In the genomic region with DNA sequence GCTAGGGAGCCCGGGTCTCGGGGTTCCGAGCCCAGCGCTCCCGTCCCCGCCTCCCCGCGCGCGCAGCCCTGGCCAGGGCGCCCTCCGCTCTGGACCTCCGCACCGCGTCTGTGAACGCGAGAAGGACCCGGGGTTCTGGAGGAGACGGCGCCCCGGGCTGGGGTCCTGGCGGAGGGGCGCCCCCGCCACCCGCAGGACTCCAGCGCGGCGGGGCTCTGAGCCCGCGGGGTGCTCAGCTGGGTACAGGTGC, we compare ENCODE assay signal across 8 cellular contexts. TPM values are rescaled to one million over a fixed set of nuclear protein-coding genes. Genes with fewer than 3 reads are reported as not detected.
DNase-seq lines count a peak whose midpoint lies in the region; ATAC-seq lines count a peak whose summit lies in the region.

No MANE protein-coding gene starts in this region.

- no peaks in the 10 kb centered on the region for H3K9me3 ChIP-seq in naive thymus-derived CD4-positive, alpha-beta T cell (ENCODE audit: control insufficient read depth in 2 of 3, low read length in 3 of 3)

- peaks cover 0 to 9% of the 10 kb centered on the region in 2 donors for H3K4me1 ChIP-seq in naive thymus-derived CD4-positive, alpha-beta T cell (ENCODE audit: control insufficient read depth in 2 of 2, insufficient read depth in 2 of 2, low read length in 2 of 2)

- DNase-seq in activated CD4-positive, alpha-beta memory T cell treated with anti-CD3 and anti-CD28 coated beads, Interleukin-2, amount 10 ng/mL, durations not matched to agents 7 days and 5 days = no peak
- no peak for DNase-seq in activated CD4-positive, alpha-beta memory T cell treated with anti-CD3 and anti-CD28 coated beads for 36 hours
- no peak for DNase-seq in naive thymus-derived CD4-positive, alpha-beta T cell
- DNase-seq in GM03348 (ENCODE audit: low spot score) (no peak), NCI-H1436 (lab: John Stamatoyannopoulos, UW) (no peak)

- H3K27ac Mint-ChIP-seq in activated CD4-positive, alpha-beta memory T cell treated with anti-CD3 and anti-CD28 coated beads, Interleukin-2, amount 10 ng/mL, durations not matched to agents 7 days and 5 days = no peak overlapping the region
- no peak overlapping the region for H3K27ac Mint-ChIP-seq in activated CD4-positive, alpha-beta memory T cell treated with anti-CD3 and anti-CD28 coated beads for 36 hours
- no peak overlapping the region for H3K27ac Mint-ChIP-seq in naive thymus-derived CD4-positive, alpha-beta T cell

- peak overlapping the region; percentile 29 for H3K27ac ChIP-seq in cingulate gyrus (ENCODE audit: low read depth, low read length)
- no peak overlapping the region for H3K27ac ChIP-seq in naive thymus-derived CD4-positive, alpha-beta T cell (ENCODE audit: low read depth, low read length)

- ATAC-seq in HG03175 (IDR thresholded peaks at IDR 0.05; ENCODE audit: unreplicated experiment) = peak; percentile 16
- ATAC-seq in naive thymus-derived CD4-positive, alpha-beta T cell = peak; percentile 44
- ATAC-seq in GM18873 (IDR thresholded peaks at IDR 0.05; ENCODE audit: low FRiP score, unreplicated experiment) = no peak

- peaks cover 47% of the 10 kb centered on the region for H3K27me3 Mint-ChIP-seq in activated CD4-positive, alpha-beta memory T cell treated with anti-CD3 and anti-CD28 coated beads, Interleukin-2, amount 10 ng/mL, durations not matched to agents 7 days and 5 days
- H3K27me3 Mint-ChIP-seq in activated CD4-positive, alpha-beta memory T cell treated with anti-CD3 and anti-CD28 coated beads for 36 hours = peaks cover 42% of the 10 kb centered on the region
- H3K27me3 Mint-ChIP-seq in naive thymus-derived CD4-positive, alpha-beta T cell = peaks cover 44 to 56% (median 47%) of the 10 kb centered on the region in 5 donors

- H3K4me3 Mint-ChIP-seq in activated CD4-positive, alpha-beta memory T cell treated with anti-CD3 and anti-CD28 coated beads, Interleukin-2, amount 10 ng/mL, durations not matched to agents 7 days and 5 days = peak overlapping the region; percentile 46
- no peak overlapping the region for H3K4me3 Mint-ChIP-seq in activated CD4-positive, alpha-beta memory T cell treated with anti-CD3 and anti-CD28 coated beads for 36 hours
- H3K4me3 Mint-ChIP-seq in naive thymus-derived CD4-positive, alpha-beta T cell = peak overlapping the region in 7 of 10 donors; percentile 55 to 77 (median 67)

- H3K36me3 ChIP-seq in naive thymus-derived CD4-positive, alpha-beta T cell (ENCODE audit: control insufficient read depth in 2 of 3, insufficient read depth in 3 of 3, low read length in 3 of 3) = no peaks in the 10 kb centered on the region

- POLR2A ChIA-PET in activated CD4-positive, alpha-beta memory T cell treated with anti-CD3 and anti-CD28 coated beads, Interleukin-2, amount 10 ng/mL, durations not matched to agents 7 days and 5 days (lab: Charles Lee) = interaction anchor here (0.8 to 1.3 kb wide), 2 partner anchors 15 to 16 kb away, joined by 3 to 4 read pairs; no protein-coding TSS in a partner anchor
- POLR2A ChIA-PET in activated CD4-positive, alpha-beta memory T cell treated with anti-CD3 and anti-CD28 coated beads for 36 hours (lab: Charles Lee) = interaction anchor here (1.0 kb wide), 1 partner anchor 9 kb away, joined by 3 read pairs; no protein-coding TSS in a partner anchor
- POLR2A ChIA-PET in naive thymus-derived CD4-positive, alpha-beta T cell (lab: Charles Lee) = no interaction called here

- H3K4me3 ChIP-seq in naive thymus-derived CD4-positive, alpha-beta T cell (ENCODE audit: low read length) = peak overlapping the region; percentile 24

- intact Hi-C loops in activated CD4-positive, alpha-beta memory T cell treated with anti-CD3 and anti-CD28 coated beads for 36 hours (cut with micrococcal nuclease) = loop anchor here (5.0 to 10.0 kb wide), 2 partner anchors 90 to 93 kb away; partner anchors contain the start of gene TDRD7
- intact Hi-C loops in naive thymus-derived CD4-positive, alpha-beta T cell (cut with micrococcal nuclease) = loop anchor here (2.0 to 5.0 kb wide), 2 partner anchors 90 to 91 kb away; partner anchors contain the start of gene TDRD7 (in 1 of the 2)

- H3K27me3 ChIP-seq in naive thymus-derived CD4-positive, alpha-beta T cell (ENCODE audit: control insufficient read depth in 2 of 2, insufficient read depth in 2 of 2, low read length in 2 of 2) = peaks cover 4 to 5% of the 10 kb centered on the region in 2 donors

- no peaks in the 10 kb centered on the region for H3K9me3 Mint-ChIP-seq in activated CD4-positive, alpha-beta memory T cell treated with anti-CD3 and anti-CD28 coated beads, Interleukin-2, amount 10 ng/mL, durations not matched to agents 7 days and 5 days
- no peaks in the 10 kb centered on the region for H3K9me3 Mint-ChIP-seq in activated CD4-positive, alpha-beta memory T cell treated with anti-CD3 and anti-CD28 coated beads for 36 hours
- H3K9me3 Mint-ChIP-seq in naive thymus-derived CD4-positive, alpha-beta T cell = peaks cover 0 to 8% (median 3%) of the 10 kb centered on the region in 11 donors

- CTCF ChIA-PET in activated CD4-positive, alpha-beta memory T cell treated with anti-CD3 and anti-CD28 coated beads, Interleukin-2, amount 10 ng/mL, durations not matched to agents 7 days and 5 days (lab: Charles Lee) = interaction anchor here (0.7 to 3.9 kb wide), 10 partner anchors 8 to 144 kb away, joined by 3 to 25 read pairs (median 5); partner anchors contain the start of gene TDRD7
- CTCF ChIA-PET in activated CD4-positive, alpha-beta memory T cell treated with anti-CD3 and anti-CD28 coated beads for 36 hours (lab: Charles Lee) = interaction anchor here (0.6 to 3.1 kb wide), 8 partner anchors 33 to 116 kb away, joined by 3 to 18 read pairs (median 4); no protein-coding TSS in a partner anchor
- CTCF ChIA-PET in naive thymus-derived CD4-positive, alpha-beta T cell (lab: Charles Lee) = no interaction called here

- peaks cover 3% of the 10 kb centered on the region for H3K36me3 Mint-ChIP-seq in activated CD4-positive, alpha-beta memory T cell treated with anti-CD3 and anti-CD28 coated beads, Interleukin-2, amount 10 ng/mL, durations not matched to agents 7 days and 5 days (ENCODE audit: low read depth)
- peaks cover 3% of the 10 kb centered on the region for H3K36me3 Mint-ChIP-seq in activated CD4-positive, alpha-beta memory T cell treated with anti-CD3 and anti-CD28 coated beads for 36 hours
- peaks cover 0 to 9% (median 4%) of the 10 kb centered on the region in 5 donors for H3K36me3 Mint-ChIP-seq in naive thymus-derived CD4-positive, alpha-beta T cell

- peaks cover 17% of the 10 kb centered on the region for H3K4me1 Mint-ChIP-seq in activated CD4-positive, alpha-beta memory T cell treated with anti-CD3 and anti-CD28 coated beads, Interleukin-2, amount 10 ng/mL, durations not matched to agents 7 days and 5 days
- H3K4me1 Mint-ChIP-seq in activated CD4-positive, alpha-beta memory T cell treated with anti-CD3 and anti-CD28 coated beads for 36 hours (ENCODE audit: low read depth) = peaks cover 15% of the 10 kb centered on the region
- H3K4me1 Mint-ChIP-seq in naive thymus-derived CD4-positive, alpha-beta T cell = peaks cover 6 to 26% (median 16%) of the 10 kb centered on the region in 7 donors

RNA-seq across cellular contexts. Expression of gene TMOD1, which starts 0.4 kb away (rescaled TPM):
- total RNA-seq in activated CD4-positive, alpha-beta memory T cell treated with anti-CD3 and anti-CD28 coated beads, Interleukin-2, amount 10 ng/mL, durations not matched to agents 7 days and 5 days = 1 to 10 TPM; 1.5 to 1.8 TPM
- 1 to 10 TPM; 1.7 to 2.5 TPM for total RNA-seq in activated CD4-positive, alpha-beta memory T cell treated with anti-CD3 and anti-CD28 coated beads for 36 hours
- 1 to 10 TPM in 4 of 5 experiments, under 1 TPM in 1; 0.68 to 1.4 (median 1.1) TPM for total RNA-seq in naive thymus-derived CD4-positive, alpha-beta T cell
- 1 to 10 TPM in 1 of 2 donors, under 1 TPM in 1; 0.76 to 1.7 TPM for polyA plus RNA-seq in naive thymus-derived CD4-positive, alpha-beta T cell
